8 cellular contexts compared by ENCODE assay signal in genomic region chr3:12484198-12484982, GRCh38. TPM values are rescaled to one million over a fixed set of nuclear protein-coding genes. Genes with fewer than 3 reads are reported as not detected.
A peak's percentile ranks its signal among the peaks of the same experiment; 100 is the strongest.
DNase-seq lines count a peak whose midpoint lies in the region; ATAC-seq and TF ChIP-seq lines count a peak whose summit lies in the region.

Gene TSEN2 (plus strand): TSS chr3:12484480. CDS start chr3:12489801, 5,321 bp downstream.

- H3K27ac ChIP-seq in PC-3 (ENCODE audit: low read length) (peak within 1 kb of the TSS; percentile 81), mucosa of rectum (ENCODE audit: low read depth in 2 of 2, low read length in 2 of 2) (peak within 1 kb of the TSS; percentile 73 to 82)

- H4K20me1 ChIP-seq in PC-3 (ENCODE audit: low read length) = no peaks in the 10 kb centered on the region

- peak; percentile 66 for DNase-seq in DMS79 (lab: John Stamatoyannopoulos, UW)
- peak; percentile 95 for DNase-seq in Jurkat, Clone E6-1 (ENCODE audit: low read depth, low spot score)
- peak; percentile 98 for DNase-seq in PC-3
- peak; percentile 97 for DNase-seq in activated T-cell treated with anti-CD3 and anti-CD28 coated beads for 48 hours (ENCODE audit: low read depth)
- DNase-seq in erythroblast (lab: John Stamatoyannopoulos, UW) = peak; percentile 97 to 98
- DNase-seq in stimulated activated CD8-positive, alpha-beta memory T cell treated with anti-CD3 and anti-CD28 coated beads, Interleukin-4, amount 100 ng/mL, for 4 hours (ENCODE audit: low read depth in 2 of 2, low spot score in 1 of 2) = peak; percentile 87 to 88

- CTCF ChIA-PET in PC-3 (lab: Charles Lee) = interaction anchor here (1.0 to 1.1 kb wide), 2 partner anchors 61 to 349 kb away, joined by 3 to 6 read pairs; partner anchors contain the start of gene MKRN2OS

- no peak for TF ChIP-seq CTCF in PC-3 (conservative IDR thresholded peaks at IDR 0.05; ENCODE audit: low read depth, low read length)

- H3K9me3 ChIP-seq in PC-3 (ENCODE audit: low read length) (no peaks in the 10 kb centered on the region), mucosa of rectum (ENCODE audit: control insufficient read depth in 2 of 2, low read length in 2 of 2) (no peaks in the 10 kb centered on the region)

- H3K9ac ChIP-seq in PC-3 (ENCODE audit: low read length) (peak within 1 kb of the TSS; percentile 98), mucosa of rectum (ENCODE audit: low read depth in 1 of 2, low read length in 2 of 2) (peak within 1 kb of the TSS; percentile 66 to 83)

- ATAC-seq in GM21717 (IDR thresholded peaks at IDR 0.05; ENCODE audit: unreplicated experiment) (peak; percentile 87), PC-3 (peak; percentile 80)

- intact Hi-C loops in PC-3 (cut with micrococcal nuclease) = loop anchor here (10.0 kb wide), 1 partner anchor 410 kb away; no protein-coding TSS in a partner anchor

- no peaks in the 10 kb centered on the region for H3K9me2 ChIP-seq in PC-3 (replicated peaks; ENCODE audit: low read length)

- BruUV-seq in PC-3 (replicated peaks; lab: Mats Ljungman, UMichigan) = TSS peak; percentile 72

- H2AFZ ChIP-seq in PC-3 (ENCODE audit: low read length) = peak within 1 kb of the TSS; percentile 79

- H3K27me3 ChIP-seq in PC-3 (ENCODE audit: low read length) (no peaks in the 10 kb centered on the region), mucosa of rectum (ENCODE audit: control insufficient read depth in 2 of 2, insufficient read depth in 2 of 2, low read length in 2 of 2) (no peaks in the 10 kb centered on the region)

- POLR2A ChIA-PET in PC-3 (lab: Charles Lee; ENCODE audit: unreplicated experiment) = interaction anchor here (0.6 to 0.7 kb wide), 2 partner anchors 85 to 115 kb away, joined by 3 to 4 read pairs; no protein-coding TSS in a partner anchor

- peaks cover 3% of the 10 kb centered on the region for H3F3A ChIP-seq in PC-3 (ENCODE audit: low read length, unreplicated experiment)

- peak within 1 kb of the TSS; percentile 65 for H3K4me3 ChIP-seq in Jurkat, Clone E6-1 (ENCODE audit: low read length)
- peak within 1 kb of the TSS; percentile 81 for H3K4me3 ChIP-seq in PC-3 (ENCODE audit: low read length)
- peak within 1 kb of the TSS; percentile 82 to 89 for H3K4me3 ChIP-seq in mucosa of rectum (ENCODE audit: low read length in 2 of 2)

- peaks cover 59% of the 10 kb centered on the region for H3K79me2 ChIP-seq in PC-3 (ENCODE audit: low read length)

- H3K36me3 ChIP-seq in PC-3 (ENCODE audit: low read depth, low read length) (peaks cover 12% of the 10 kb centered on the region; the same call in 1 of the 2 replicates), mucosa of rectum (ENCODE audit: control insufficient read depth in 2 of 2, insufficient read depth in 2 of 2, low read length in 2 of 2) (peaks cover 0 to 5% of the 10 kb centered on the region in 2 donors)

- TF ChIP-seq POLR2A in erythroblast (IDR thresholded peaks at IDR 0.05; ENCODE audit: low read length) = peak; percentile 77

- H3K4me1 ChIP-seq in PC-3 (ENCODE audit: insufficient read depth, low read length) (peaks cover 57% of the 10 kb centered on the region), mucosa of rectum (ENCODE audit: control insufficient read depth in 2 of 2, insufficient read depth in 2 of 2, low read length in 2 of 2) (peaks cover 28 to 38% of the 10 kb centered on the region in 2 donors)

- peak within 1 kb of the TSS; percentile 89 for H3K4me2 ChIP-seq in PC-3 (ENCODE audit: low read length)

RNA-seq across cellular contexts. Expression of gene TSEN2, which starts in this region (rescaled TPM):
- 27.5 TPM for polyA plus RNA-seq in Jurkat, Clone E6-1 (2012; ENCODE audit: insufficient read depth, insufficient read length)
- 40.2 and 51.0 TPM in 2 replicates for total RNA-seq in PC-3 (2014; rRNA removed)

Comparison
In these comparisons a context has a peak if more than half of its experiments do, and no peak if none do; other contexts are left out.
1. Peak in every context shown above with its lines: DNase-seq, ATAC-seq, H3K4me3 ChIP-seq and H3K27ac ChIP-seq.